2 cellular contexts compared by ENCODE assay signal in genomic region chr4:6907658-6908191, GRCh38.
A peak's percentile ranks its signal among the peaks of the same experiment; 100 is the strongest.
TF ChIP-seq lines count a peak whose summit lies in the region.

No MANE protein-coding gene starts in this region.

TF ChIP-seq in HEK293, 187 proteins besides CTCF, POLR2A, EP300 and RAD21 (continued from another document):
- TF ChIP-seq GLI2 (tag by site-specific recombination; IDR thresholded peaks at IDR 0.05; ENCODE audit: borderline replicate concordance, low read depth) (no peak), ZNF274 (IDR thresholded peaks at IDR 0.05; ENCODE audit: low read length) (no peak), ZNF274 (tag by site-specific recombination; IDR thresholded peaks at IDR 0.05; ENCODE audit: borderline replicate concordance) (no peak), OSR2 (tag by site-specific recombination; IDR thresholded peaks at IDR 0.05) (no peak), ZBTB20 (tag by site-specific recombination; IDR thresholded peaks at IDR 0.05) (no peak), GLIS2 (tag by site-specific recombination; IDR thresholded peaks at IDR 0.05) (no peak), ZXDB (tag by site-specific recombination; IDR thresholded peaks at IDR 0.05) (no peak), PRDM1 (tag by site-specific recombination; IDR thresholded peaks at IDR 0.05) (no peak), OVOL3 (tag by site-specific recombination; IDR thresholded peaks at IDR 0.05) (no peak), ZNF169 (tag by site-specific recombination; IDR thresholded peaks at IDR 0.05) (no peak), ZNF10 (tag by site-specific recombination; IDR thresholded peaks at IDR 0.05) (no peak), SCRT2 (tag by site-specific recombination; IDR thresholded peaks at IDR 0.05) (0 out of 2 replicates have a peak, but pooled peaks have one; percentile 31), INSM2 (tag by site-specific recombination; IDR thresholded peaks at IDR 0.05) (no peak)

TF ChIP-seq in GM12878, 131 proteins besides CTCF, POLR2A, EP300 and RAD21 (continued from another document):
- TF ChIP-seq E2F8 (IDR thresholded peaks at IDR 0.05; ENCODE audit: low read depth, partially characterized antibody): no peak
- peak; percentile 44; the same call in 1 of the 2 replicates for TF ChIP-seq SMC3 (IDR thresholded peaks at IDR 0.05; ENCODE audit: borderline replicate concordance, low read length)
- no peak for TF ChIP-seq ATF2 (IDR thresholded peaks at IDR 0.05; ENCODE audit: low read length)
- no peak for TF ChIP-seq NFYA (IDR thresholded peaks at IDR 0.05; ENCODE audit: borderline replicate concordance, low read depth, low read length)
- no peak for TF ChIP-seq BRCA1 (IDR thresholded peaks at IDR 0.05; ENCODE audit: low read depth, low read length)
- 0 out of 2 replicates have a peak, but pooled peaks have one; percentile 15 for TF ChIP-seq IKZF1 (conservative IDR thresholded peaks at IDR 0.05)
- no peak for TF ChIP-seq MAX (IDR thresholded peaks at IDR 0.05; ENCODE audit: low read depth, low read length)
